1 cellular context compared by ENCODE assay signal in the genomic region with DNA sequence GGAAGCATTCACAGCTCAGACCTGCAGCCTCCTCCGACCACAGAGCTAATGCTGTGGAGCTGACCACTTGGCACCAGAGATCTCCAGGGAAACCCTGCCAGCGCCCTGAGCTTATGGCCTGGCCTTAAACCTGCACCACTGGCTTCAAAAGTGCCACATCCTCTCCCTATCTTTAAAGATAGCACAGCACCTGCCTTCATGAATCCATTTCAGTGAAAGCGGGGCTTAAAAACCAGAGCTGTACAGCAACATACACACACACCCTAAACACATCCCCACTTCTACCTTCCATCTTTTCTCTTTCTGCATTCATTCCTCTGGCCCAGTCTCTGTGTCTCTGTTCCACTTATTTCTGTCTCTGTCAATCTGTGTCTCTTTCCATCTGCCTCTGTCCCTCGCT.
TF ChIP-seq lines count a peak whose summit lies in the region.

No MANE protein-coding gene starts in this region.

TF ChIP-seq in neural cell, 6 proteins besides CTCF, POLR2A, EP300 and RAD21 (continued from another document):
- TF ChIP-seq, protein P1, sequence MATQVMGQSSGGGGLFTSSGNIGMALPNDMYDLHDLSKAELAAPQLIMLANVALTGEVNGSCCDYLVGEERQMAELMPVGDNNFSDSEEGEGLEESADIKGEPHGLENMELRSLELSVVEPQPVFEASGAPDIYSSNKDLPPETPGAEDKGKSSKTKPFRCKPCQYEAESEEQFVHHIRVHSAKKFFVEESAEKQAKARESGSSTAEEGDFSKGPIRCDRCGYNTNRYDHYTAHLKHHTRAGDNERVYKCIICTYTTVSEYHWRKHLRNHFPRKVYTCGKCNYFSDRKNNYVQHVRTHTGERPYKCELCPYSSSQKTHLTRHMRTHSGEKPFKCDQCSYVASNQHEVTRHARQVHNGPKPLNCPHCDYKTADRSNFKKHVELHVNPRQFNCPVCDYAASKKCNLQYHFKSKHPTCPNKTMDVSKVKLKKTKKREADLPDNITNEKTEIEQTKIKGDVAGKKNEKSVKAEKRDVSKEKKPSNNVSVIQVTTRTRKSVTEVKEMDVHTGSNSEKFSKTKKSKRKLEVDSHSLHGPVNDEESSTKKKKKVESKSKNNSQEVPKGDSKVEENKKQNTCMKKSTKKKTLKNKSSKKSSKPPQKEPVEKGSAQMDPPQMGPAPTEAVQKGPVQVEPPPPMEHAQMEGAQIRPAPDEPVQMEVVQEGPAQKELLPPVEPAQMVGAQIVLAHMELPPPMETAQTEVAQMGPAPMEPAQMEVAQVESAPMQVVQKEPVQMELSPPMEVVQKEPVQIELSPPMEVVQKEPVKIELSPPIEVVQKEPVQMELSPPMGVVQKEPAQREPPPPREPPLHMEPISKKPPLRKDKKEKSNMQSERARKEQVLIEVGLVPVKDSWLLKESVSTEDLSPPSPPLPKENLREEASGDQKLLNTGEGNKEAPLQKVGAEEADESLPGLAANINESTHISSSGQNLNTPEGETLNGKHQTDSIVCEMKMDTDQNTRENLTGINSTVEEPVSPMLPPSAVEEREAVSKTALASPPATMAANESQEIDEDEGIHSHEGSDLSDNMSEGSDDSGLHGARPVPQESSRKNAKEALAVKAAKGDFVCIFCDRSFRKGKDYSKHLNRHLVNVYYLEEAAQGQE (IDR thresholded peaks at IDR 0.05; ENCODE audit: borderline replicate concordance) = no peak
- TF ChIP-seq EZH2 (IDR thresholded peaks at IDR 0.05; ENCODE audit: borderline replicate concordance, insufficient read depth, low read length, poor library complexity, severe bottlenecking) (no peak), SMC3 (conservative IDR thresholded peaks at IDR 0.05; ENCODE audit: poor library complexity) (no peak), MXI1 (conservative IDR thresholded peaks at IDR 0.05; ENCODE audit: poor library complexity, severe bottlenecking) (no peak)
